In genomic region chr15:76682259-76682658, GRCh38 we compare ENCODE assay signal across 26 cellular contexts.
"Had no signal": no experiment of that assay in that cellular context is flagged by ENCODE, and none has a peak within 500 bp of the region (broad histone marks: within the 10 kb centered on the region; RNA-seq: fewer than 3 reads in every experiment).

No MANE protein-coding gene starts in this region.

- H3K4me3 ChIP-seq: heart right ventricle, hepatocyte, left lung, lung, mucosa of descending colon, psoas muscle, right lobe of liver, smooth muscle cell, stomach, testis, thyroid gland, transverse colon, upper lobe of left lung had no signal

- DNase-seq: left colon; midbrain; mucosa of descending colon; naive thymus-derived CD4-positive, alpha-beta T cell; occipital lobe; right lobe of liver; stimulated activated CD4-positive, alpha-beta T cell treated with anti-CD3 and anti-CD28 coated beads, Interleukin-12 subunit alpha, Interleukin-12 subunit beta, amount 100 ng/mL, for 4 hours; stimulated activated CD4-positive, alpha-beta T cell treated with anti-CD3 and anti-CD28 coated beads, Interleukin-15, amount 100 ng/mL, for 24 hours; stimulated activated CD4-positive, alpha-beta T cell treated with anti-CD3 and anti-CD28 coated beads, Interleukin-2, amount 100 ng/mL, for 24 hours; stimulated activated CD4-positive, alpha-beta T cell treated with anti-CD3 and anti-CD28 coated beads, Interleukin-4, amount 100 ng/mL, for 1 hour; stimulated activated naive B cell treated with anti-CD40 and anti-IgM and Interleukin-4, amounts not matched to agents 10 μg/mL and 1 μg/mL and 100 μg/mL, for 72 hours; stimulated activated naive CD8-positive, alpha-beta T cell treated with anti-CD3 and anti-CD28 coated beads, Interleukin-15, Interleukin-2, amounts not matched to agents 100 U/mL and 50 U/mL, for 24 hours; stomach; testis; thyroid gland; transverse colon; upper lobe of left lung had no signal

- H3K9me3 ChIP-seq: left lung, mucosa of descending colon, neutrophil, psoas muscle, right lobe of liver, testis, thyroid gland, transverse colon, upper lobe of left lung had no signal

- H3K27ac ChIP-seq: heart right ventricle, hepatocyte, left lung, neutrophil, parathyroid adenoma, psoas muscle, right lobe of liver, stomach, testis, thyroid gland, transverse colon, upper lobe of left lung had no signal

- H3K36me3 ChIP-seq: heart right ventricle, left lung, neutrophil, right lobe of liver, thyroid gland, transverse colon, upper lobe of left lung had no signal

- H3K27me3 ChIP-seq: heart right ventricle, hepatocyte, left lung, neutrophil, right lobe of liver, stomach, testis, thyroid gland, transverse colon, upper lobe of left lung had no signal

- ATAC-seq: left colon; left lung; mucosa of descending colon; naive thymus-derived CD4-positive, alpha-beta T cell; natural killer cell treated with Interleukin-12 subunit alpha and Interleukin-12 subunit beta and Interleukin-15 and Interleukin-18, amount 100 ng/mL, for 72 hours; psoas muscle; right lobe of liver; stimulated activated naive B cell treated with anti-CD40 and anti-IgM and Interleukin-4, amounts not matched to agents 10 μg/mL and 1 μg/mL and 100 μg/mL, for 72 hours; stimulated activated naive CD8-positive, alpha-beta T cell treated with anti-CD3 and anti-CD28 coated beads, Interleukin-15, Interleukin-2, amounts not matched to agents 100 U/mL and 50 U/mL, for 24 hours had no signal

- H3K4me1 ChIP-seq: left lung, parathyroid adenoma, psoas muscle, right lobe of liver, stomach, testis, transverse colon, upper lobe of left lung had no signal
